13 cellular contexts compared by ENCODE assay signal in the genomic region with DNA sequence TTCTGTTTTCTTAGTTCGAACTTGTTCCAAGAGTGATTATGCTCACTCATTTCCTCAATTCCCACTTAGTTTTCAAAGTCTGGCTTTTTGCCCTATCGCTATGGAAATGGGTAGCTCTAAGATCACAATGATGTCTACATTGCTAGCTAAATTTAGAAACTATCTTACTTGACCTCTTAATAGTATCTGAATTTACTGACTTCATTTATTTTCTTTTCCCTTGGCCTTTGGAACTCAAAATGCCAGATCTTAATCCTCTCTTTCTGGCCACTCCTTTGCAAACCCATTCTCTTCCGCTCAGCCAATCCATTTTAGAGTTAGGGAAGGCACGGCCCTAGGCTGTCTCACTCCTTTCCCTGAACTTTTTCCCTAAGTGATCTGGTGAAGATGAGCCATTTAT.
DNase-seq lines count a peak whose midpoint lies in the region; ATAC-seq and TF ChIP-seq lines count a peak whose summit lies in the region.
"Had no signal": no experiment of that assay in that cellular context is flagged by ENCODE, and none has a peak within 500 bp of the region (broad histone marks: within the 10 kb centered on the region; RNA-seq: fewer than 3 reads in every experiment).

No MANE protein-coding gene starts in this region.

- DNase-seq in AG08396 (ENCODE audit: low spot score) (peak; percentile 5), fibroblast of gingiva (ENCODE audit: low read depth) (peak; percentile 18), myocyte (ENCODE audit: low read depth) (peak; percentile 64), NCI-H187 (lab: John Stamatoyannopoulos, UW) (no peak)
- DNase-seq in activated naive CD4-positive, alpha-beta T cell (lab: John Stamatoyannopoulos, UW) = no peak
- DNase-seq: activated CD4-positive, alpha-beta memory T cell treated with anti-CD3 and anti-CD28 coated beads, Interleukin-2, amount 10 ng/mL, durations not matched to agents 7 days and 5 days; DMS79 treated with DMSO at 0.1 percent for 48 hours; lower lobe of right lung; stimulated activated CD4-positive, alpha-beta T cell treated with anti-CD3 and anti-CD28 coated beads, Interleukin-4, amount 100 ng/mL, for 24 hours; stimulated activated naive B cell treated with anti-CD40 and anti-IgM and Interleukin-4, amounts not matched to agents 10 μg/mL and 1 μg/mL and 100 μg/mL, for 72 hours had no signal

- ATAC-seq in SK-N-SH treated with all-trans-retinoic acid at 6 μM for 48 hours (no peak), GM18907 (IDR thresholded peaks at IDR 0.05; ENCODE audit: unreplicated experiment) (no peak), GM21576 (IDR thresholded peaks at IDR 0.05; ENCODE audit: unreplicated experiment) (no peak)
- ATAC-seq: lower lobe of right lung; stimulated activated naive B cell treated with anti-CD40 and anti-IgM and Interleukin-4, amounts not matched to agents 10 μg/mL and 1 μg/mL and 100 μg/mL, for 72 hours had no signal

TF ChIP-seq in SK-N-SH treated with all-trans-retinoic acid at 6 μM for 48 hours, 23 proteins besides CTCF, POLR2A, EP300 and RAD21:
- TF ChIP-seq ISL1 (CRISPR knock-in tag; IDR thresholded peaks at IDR 0.05) (peak; percentile 13; the same call in 1 of the 2 replicates), ZNF70 (CRISPR knock-in tag; IDR thresholded peaks at IDR 0.05) (no peak)

Comparison
In these comparisons a context has a peak if more than half of its experiments do, and no peak if none do; other contexts are left out.
1. DNase-seq: peak in AG08396 (single experiment), fibroblast of gingiva (single experiment) and myocyte (single experiment); none in activated naive CD4-positive, alpha-beta T cell (0 of 4) and NCI-H187 (0 of 2).